Comparison of ENCODE assay signal across 17 cellular contexts in the genomic region with DNA sequence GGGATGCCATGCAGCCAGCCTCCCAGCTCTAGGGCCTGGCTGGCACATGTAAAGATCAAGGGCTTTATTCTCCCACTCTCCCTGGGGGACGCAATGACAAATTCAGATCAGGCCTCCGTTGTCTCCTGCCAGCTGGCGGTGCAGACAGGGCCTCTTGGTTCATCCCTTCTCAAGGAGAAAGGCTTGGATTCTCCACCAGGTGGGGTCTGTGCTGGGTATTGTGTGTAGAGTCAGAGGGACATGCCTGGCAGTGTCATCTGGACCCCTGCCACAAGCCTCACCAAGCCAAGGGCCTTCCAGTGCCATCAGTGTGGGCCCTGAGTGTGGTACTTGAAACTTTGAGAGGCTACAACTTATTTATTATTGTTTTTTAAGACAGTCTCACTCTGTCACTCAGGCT. TPM values are rescaled to one million over a fixed set of nuclear protein-coding genes. Genes with fewer than 3 reads are reported as not detected.
DNase-seq lines count a peak whose midpoint lies in the region; ATAC-seq, FAIRE-seq and TF ChIP-seq lines count a peak whose summit lies in the region.
"Had no signal": no experiment of that assay in that cellular context is flagged by ENCODE, and none has a peak within 500 bp of the region (broad histone marks: within the 10 kb centered on the region; RNA-seq: fewer than 3 reads in every experiment).

No MANE protein-coding gene starts in this region.

- no peaks in the 10 kb centered on the region for H3K27me3 ChIP-seq in neural cell (ENCODE audit: insufficient read depth, low read depth, low read length)
- H3K27me3 ChIP-seq: thyroid gland had no signal

- H3K4me2 ChIP-seq in neural cell (ENCODE audit: low read length): no peak overlapping the region
- H3K4me2 ChIP-seq: PC-9 had no signal

- no peak for TF ChIP-seq EP300 in neural cell (conservative IDR thresholded peaks at IDR 0.05; ENCODE audit: poor library complexity, severe bottlenecking)

- FAIRE-seq in D721Med (lab: Jason Lieb, UNC): no peak

- H3K9ac ChIP-seq in neural cell (ENCODE audit: low read length): no peak overlapping the region

- no peaks in the 10 kb centered on the region for H3K9me2 ChIP-seq in neural cell (ENCODE audit: insufficient read depth, low read length)

- no peaks in the 10 kb centered on the region for H3K9me3 ChIP-seq in neural cell (ENCODE audit: low read length)
- H3K9me3 ChIP-seq: esophagus squamous epithelium, thyroid gland had no signal

- no peak overlapping the region for H3K4me3 ChIP-seq in astrocyte of the spinal cord (ENCODE audit: low read depth, low read length)
- H3K4me3 ChIP-seq in neural cell (ENCODE audit: low read length): no peak overlapping the region
- H3K4me3 ChIP-seq: esophagus squamous epithelium, heart right ventricle, PC-9, thyroid gland had no signal

- peak; percentile 14 for TF ChIP-seq RAD21 in neural cell (conservative IDR thresholded peaks at IDR 0.05)

- ATAC-seq in GM19467 (IDR thresholded peaks at IDR 0.05; ENCODE audit: unreplicated experiment): no peak
- ATAC-seq: heart right ventricle had no signal

- H4K20me1 ChIP-seq in neural cell (ENCODE audit: insufficient read depth): no peaks in the 10 kb centered on the region

- TF ChIP-seq CTCF in D721Med (IDR thresholded peaks at IDR 0.05; ENCODE audit: insufficient read depth, missing control alignments): peak; percentile 36
- TF ChIP-seq CTCF in astrocyte of the spinal cord (IDR thresholded peaks at IDR 0.05; ENCODE audit: low read depth, low read length): peak; percentile 12
- no peak for TF ChIP-seq CTCF in neural cell (IDR thresholded peaks at IDR 0.05; ENCODE audit: poor library complexity, severe bottlenecking)

- H3K79me2 ChIP-seq in neural cell (replicated peaks; ENCODE audit: insufficient read depth, low read length): no peaks in the 10 kb centered on the region

- no peak overlapping the region for H2AFZ ChIP-seq in neural cell (ENCODE audit: low read depth, low read length)
- H2AFZ ChIP-seq: PC-9 had no signal

- no peaks in the 10 kb centered on the region for H3F3A ChIP-seq in neural cell (ENCODE audit: insufficient read depth, low read length, poor library complexity, severe bottlenecking)

- no peaks in the 10 kb centered on the region for H3K36me3 ChIP-seq in neural cell (ENCODE audit: insufficient read depth, low read length)
- H3K36me3 ChIP-seq: esophagus squamous epithelium, heart right ventricle, thyroid gland had no signal

- H3K27ac ChIP-seq in neural cell (ENCODE audit: low read length): no peak overlapping the region
- H3K27ac ChIP-seq: C4-2B, esophagus squamous epithelium, heart right ventricle, PC-9, thyroid gland had no signal

- DNase-seq in D721Med (ENCODE audit: insufficient read length, low spot score): no peak
- peak; percentile 36 for DNase-seq in M059J (ENCODE audit: low read depth)
- no peak for DNase-seq in astrocyte of the spinal cord (ENCODE audit: low read depth, low spot score)
- DNase-seq in NCI-H526 (lab: John Stamatoyannopoulos, UW): no peak
- DNase-seq in DMS53 treated with DMSO at 0.1 percent for 48 hours (lab: John Stamatoyannopoulos, UW; ENCODE audit: unreplicated experiment): no peak
- DNase-seq: activated CD4-positive, alpha-beta memory T cell treated with anti-CD3 and anti-CD28 coated beads for 36 hours; activated naive CD8-positive, alpha-beta T cell treated with anti-CD3 and anti-CD28 coated beads for 36 hours; activated T-cell treated with anti-CD3 and anti-CD28 coated beads, Interleukin-2, amount 50 U/mL, for 48 hours; DND-41; esophagus squamous epithelium; heart right ventricle; NCI-H1048; PC-9; thyroid gland had no signal

- in situ Hi-C loops in astrocyte of the spinal cord (cut with HindIII; ENCODE audit: low sequenced_read_pairs): no loop called here

TF ChIP-seq in neural cell, 6 proteins besides CTCF, POLR2A, EP300 and RAD21:
- TF ChIP-seq SMC3 (conservative IDR thresholded peaks at IDR 0.05; ENCODE audit: poor library complexity) (no peak), POLR2AphosphoS5 (IDR thresholded peaks at IDR 0.05) (no peak), EZH2 (IDR thresholded peaks at IDR 0.05; ENCODE audit: borderline replicate concordance, insufficient read depth, low read length, poor library complexity, severe bottlenecking) (no peak), TAF1 (IDR thresholded peaks at IDR 0.05; ENCODE audit: low read depth) (no peak), MXI1 (conservative IDR thresholded peaks at IDR 0.05; ENCODE audit: poor library complexity, severe bottlenecking) (no peak)
- TF ChIP-seq, protein P1, sequence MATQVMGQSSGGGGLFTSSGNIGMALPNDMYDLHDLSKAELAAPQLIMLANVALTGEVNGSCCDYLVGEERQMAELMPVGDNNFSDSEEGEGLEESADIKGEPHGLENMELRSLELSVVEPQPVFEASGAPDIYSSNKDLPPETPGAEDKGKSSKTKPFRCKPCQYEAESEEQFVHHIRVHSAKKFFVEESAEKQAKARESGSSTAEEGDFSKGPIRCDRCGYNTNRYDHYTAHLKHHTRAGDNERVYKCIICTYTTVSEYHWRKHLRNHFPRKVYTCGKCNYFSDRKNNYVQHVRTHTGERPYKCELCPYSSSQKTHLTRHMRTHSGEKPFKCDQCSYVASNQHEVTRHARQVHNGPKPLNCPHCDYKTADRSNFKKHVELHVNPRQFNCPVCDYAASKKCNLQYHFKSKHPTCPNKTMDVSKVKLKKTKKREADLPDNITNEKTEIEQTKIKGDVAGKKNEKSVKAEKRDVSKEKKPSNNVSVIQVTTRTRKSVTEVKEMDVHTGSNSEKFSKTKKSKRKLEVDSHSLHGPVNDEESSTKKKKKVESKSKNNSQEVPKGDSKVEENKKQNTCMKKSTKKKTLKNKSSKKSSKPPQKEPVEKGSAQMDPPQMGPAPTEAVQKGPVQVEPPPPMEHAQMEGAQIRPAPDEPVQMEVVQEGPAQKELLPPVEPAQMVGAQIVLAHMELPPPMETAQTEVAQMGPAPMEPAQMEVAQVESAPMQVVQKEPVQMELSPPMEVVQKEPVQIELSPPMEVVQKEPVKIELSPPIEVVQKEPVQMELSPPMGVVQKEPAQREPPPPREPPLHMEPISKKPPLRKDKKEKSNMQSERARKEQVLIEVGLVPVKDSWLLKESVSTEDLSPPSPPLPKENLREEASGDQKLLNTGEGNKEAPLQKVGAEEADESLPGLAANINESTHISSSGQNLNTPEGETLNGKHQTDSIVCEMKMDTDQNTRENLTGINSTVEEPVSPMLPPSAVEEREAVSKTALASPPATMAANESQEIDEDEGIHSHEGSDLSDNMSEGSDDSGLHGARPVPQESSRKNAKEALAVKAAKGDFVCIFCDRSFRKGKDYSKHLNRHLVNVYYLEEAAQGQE (IDR thresholded peaks at IDR 0.05; ENCODE audit: borderline replicate concordance): no peak

RNA-seq across cellular contexts. Expression of gene PTPRS, which starts 8.4 kb away (rescaled TPM):
- total RNA-seq in M059J (2014; rRNA removed; shearing (Covaris generic)): 37.8 and 96.6 TPM in 2 replicates
- 121 and 144 TPM in 2 replicates for polyA plus RNA-seq in neural cell
- polyA minus RNA-seq in neural cell: 387 and 398 TPM in 2 replicates
